In the genomic region with DNA sequence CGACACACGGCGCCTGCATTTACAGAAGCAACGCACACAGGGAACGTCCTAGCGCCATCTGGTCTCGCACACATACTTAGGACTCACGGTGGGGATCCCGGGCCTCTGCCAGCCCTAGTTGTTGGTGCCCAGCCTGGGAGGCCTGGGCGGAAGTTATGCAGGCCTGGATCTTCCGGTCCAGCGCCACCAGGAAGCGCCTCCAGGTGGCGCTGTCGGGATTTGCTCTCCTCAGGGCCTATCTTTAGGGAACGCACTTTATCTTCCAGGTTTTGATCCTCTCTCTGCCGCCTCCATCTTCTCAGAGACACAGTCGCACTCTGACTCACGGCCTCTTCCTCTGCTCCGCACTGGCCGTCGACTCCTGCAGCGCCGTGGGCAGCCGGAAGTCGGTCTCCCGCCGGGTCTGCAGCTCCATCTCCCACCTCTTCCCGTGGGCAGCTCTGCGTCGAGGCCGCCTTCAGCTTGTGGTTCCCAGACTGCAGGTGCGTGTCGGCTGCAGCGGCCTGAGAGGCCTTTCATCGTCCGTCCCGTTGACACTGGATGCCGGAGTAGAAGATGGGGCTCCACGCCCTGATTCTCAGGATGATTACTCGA, we compare ENCODE assay signal across 13 cellular contexts.
DNase-seq lines count a peak whose midpoint lies in the region; ATAC-seq, FAIRE-seq and TF ChIP-seq lines count a peak whose summit lies in the region.
"Had no signal": no experiment of that assay in that cellular context is flagged by ENCODE, and none has a peak within 500 bp of the region (broad histone marks: within the 10 kb centered on the region; RNA-seq: fewer than 3 reads in every experiment).

No MANE protein-coding gene starts in this region.

- H3K36me3 ChIP-seq in RWPE2 (ENCODE audit: low read depth): no peaks in the 10 kb centered on the region
- H3K36me3 ChIP-seq in small intestine (ENCODE audit: control insufficient read depth in 2 of 2, insufficient read depth in 2 of 2, low read length in 2 of 2): no peaks in the 10 kb centered on the region

- peaks cover 22% of the 10 kb centered on the region for H3K27me3 ChIP-seq in RWPE2 (ENCODE audit: insufficient read depth, poor library complexity, severe bottlenecking)
- no peaks in the 10 kb centered on the region for H3K27me3 ChIP-seq in foreskin keratinocyte
- no peaks in the 10 kb centered on the region for H3K27me3 ChIP-seq in small intestine (ENCODE audit: control insufficient read depth in 2 of 2, insufficient read depth in 2 of 2, low read length in 2 of 2)

- H3K4me3 ChIP-seq in RWPE2 (ENCODE audit: severe bottlenecking): no peak overlapping the region
- no peak overlapping the region for H3K4me3 ChIP-seq in small intestine (ENCODE audit: low read depth in 1 of 2, low read length in 2 of 2)

- no peak for FAIRE-seq in GM19239 (lab: Jason Lieb, UNC)
- no peak for FAIRE-seq in small intestine (lab: Jason Lieb, UNC)
- FAIRE-seq: GM12892 had no signal

- H3K9me3 ChIP-seq in RWPE2 (ENCODE audit: severe bottlenecking): peaks cover 3% of the 10 kb centered on the region
- no peaks in the 10 kb centered on the region for H3K9me3 ChIP-seq in small intestine (ENCODE audit: control insufficient read depth, low read depth)

- peaks cover 3% of the 10 kb centered on the region for H3K27me3 Mint-ChIP-seq in activated CD4-positive, alpha-beta T cell treated with anti-CD3 and anti-CD28 coated beads for 36 hours
- no peaks in the 10 kb centered on the region for H3K27me3 Mint-ChIP-seq in osteocyte (ENCODE audit: unreplicated experiment)
- H3K27me3 Mint-ChIP-seq: brain had no signal

- H3K9me3 Mint-ChIP-seq in activated CD4-positive, alpha-beta T cell treated with anti-CD3 and anti-CD28 coated beads for 36 hours (ENCODE audit: low read depth): no peaks in the 10 kb centered on the region
- H3K9me3 Mint-ChIP-seq in osteocyte (ENCODE audit: unreplicated experiment): peaks cover 44% of the 10 kb centered on the region

- CTCF ChIA-PET in activated CD4-positive, alpha-beta T cell treated with anti-CD3 and anti-CD28 coated beads for 36 hours (lab: Charles Lee): interaction anchor here (0.9 to 6.0 kb wide), 5 partner anchors 10 to 174 kb away, joined by 3 to 33 read pairs (median 5); no protein-coding TSS in a partner anchor

- H3K4me3 Mint-ChIP-seq in activated CD4-positive, alpha-beta T cell treated with anti-CD3 and anti-CD28 coated beads for 36 hours: no peak overlapping the region
- H3K4me3 Mint-ChIP-seq in osteocyte (ENCODE audit: unreplicated experiment): no peak overlapping the region
- H3K4me3 Mint-ChIP-seq: brain had no signal

- 82 to 87% (median 84%) methylated on average over 41 of the region's 41 CpGs for WGBS in small intestine, 3 donors

- H3K4me1 ChIP-seq in RWPE2 (ENCODE audit: insufficient read depth, poor library complexity, severe bottlenecking) (no peaks in the 10 kb centered on the region), foreskin keratinocyte (no peaks in the 10 kb centered on the region), small intestine (ENCODE audit: control insufficient read depth in 2 of 2, insufficient read depth in 1 of 2, low read depth in 1 of 2, low read length in 1 of 2) (no peaks in the 10 kb centered on the region)

- DNase-seq in activated CD4-positive, alpha-beta T cell treated with anti-CD3 and anti-CD28 coated beads for 36 hours: peak; percentile 56
- DNase-seq in activated CD4-positive, alpha-beta T cell treated with anti-CD3 and anti-CD28 coated beads, Interleukin-2, amount 50 U/mL, for 4 hours: no peak
- DNase-seq in GM19239 (ENCODE audit: insufficient read length, low spot score): peak; percentile 54
- DNase-seq in RWPE2 (ENCODE audit: low spot score): no peak
- no peak for DNase-seq in foreskin keratinocyte
- no peak for DNase-seq in small intestine
- DNase-seq in osteocyte (ENCODE audit: extremely low spot score, unreplicated experiment): no peak
- no peak for DNase-seq in NCI-H1436 treated with DMSO at 0.1 percent for 48 hours (lab: John Stamatoyannopoulos, UW)
- DNase-seq: NCI-H1930, SHP77 treated with DMSO at 0.1 percent for 48 hours had no signal

- intact Hi-C loops in activated CD4-positive, alpha-beta T cell treated with anti-CD3 and anti-CD28 coated beads for 36 hours (cut with DNase I, micrococcal nuclease): loop anchor here in 1 of 2 experiments (1.0 kb wide), 1 partner anchor 23 kb away; no protein-coding TSS in a partner anchor

- H3K27ac ChIP-seq in RWPE2 (ENCODE audit: poor library complexity, severe bottlenecking): no peak overlapping the region
- H3K27ac ChIP-seq in foreskin keratinocyte: no peak overlapping the region
- H3K27ac ChIP-seq in small intestine (ENCODE audit: low read depth in 1 of 2, low read length in 1 of 2): no peak overlapping the region

- ATAC-seq in activated CD4-positive, alpha-beta T cell treated with anti-CD3 and anti-CD28 coated beads for 36 hours: peak; percentile 44
- ATAC-seq in RWPE2 (ENCODE audit: low read depth) (no peak), foreskin keratinocyte (no peak)
- ATAC-seq: sciatic nerve had no signal

- H3K27ac Mint-ChIP-seq in activated CD4-positive, alpha-beta T cell treated with anti-CD3 and anti-CD28 coated beads for 36 hours: no peak overlapping the region
- no peak overlapping the region for H3K27ac Mint-ChIP-seq in osteocyte (ENCODE audit: unreplicated experiment)
- H3K27ac Mint-ChIP-seq: brain had no signal

- POLR2A ChIA-PET in activated CD4-positive, alpha-beta T cell treated with anti-CD3 and anti-CD28 coated beads for 36 hours (lab: Charles Lee): no interaction called here

- H3K4me1 Mint-ChIP-seq in activated CD4-positive, alpha-beta T cell treated with anti-CD3 and anti-CD28 coated beads for 36 hours: no peaks in the 10 kb centered on the region
- H3K4me1 Mint-ChIP-seq in osteocyte (ENCODE audit: unreplicated experiment): no peaks in the 10 kb centered on the region
- H3K4me1 Mint-ChIP-seq: brain had no signal

- peak; percentile 27 for TF ChIP-seq CTCF in RWPE2 (IDR thresholded peaks at IDR 0.05; ENCODE audit: poor library complexity, severe bottlenecking)
- peak; percentile 9 for TF ChIP-seq CTCF in foreskin keratinocyte (conservative IDR thresholded peaks at IDR 0.05)
- no peak for TF ChIP-seq CTCF in osteocyte (IDR thresholded peaks at IDR 0.05)

- H3K36me3 Mint-ChIP-seq in activated CD4-positive, alpha-beta T cell treated with anti-CD3 and anti-CD28 coated beads for 36 hours (ENCODE audit: low read depth): no peaks in the 10 kb centered on the region
- H3K36me3 Mint-ChIP-seq in osteocyte (ENCODE audit: unreplicated experiment): no peaks in the 10 kb centered on the region
- H3K36me3 Mint-ChIP-seq: brain had no signal

Comparison
In these comparisons a context has a peak if more than half of its experiments do, and no peak if none do; other contexts are left out.
1. DNase-seq: peak in activated CD4-positive, alpha-beta T cell treated with anti-CD3 and anti-CD28 coated beads for 36 hours (single experiment) and GM19239 (single experiment); none in activated CD4-positive, alpha-beta T cell treated with anti-CD3 and anti-CD28 coated beads, Interleukin-2, amount 50 U/mL, for 4 hours (0 of 2), RWPE2 (single experiment), foreskin keratinocyte (0 of 2), small intestine (single experiment), osteocyte (single experiment) and NCI-H1436 treated with DMSO at 0.1 percent for 48 hours (single experiment).